Comparison of ENCODE assay signal across 8 cellular contexts in genomic region chr6:17156112-17156921, GRCh38. TPM values are rescaled to one million over a fixed set of nuclear protein-coding genes. Genes with fewer than 3 reads are reported as not detected.
DNase-seq lines count a peak whose midpoint lies in the region; ATAC-seq lines count a peak whose summit lies in the region.

No MANE protein-coding gene starts in this region.

- H3K27ac Mint-ChIP-seq in CD4-positive, alpha-beta memory T cell = no peak overlapping the region
- H3K27ac Mint-ChIP-seq in central memory CD8-positive, alpha-beta T cell (ENCODE audit: low read depth) = no peak overlapping the region

- intact Hi-C loops in CD4-positive, alpha-beta memory T cell (cut with micrococcal nuclease) = loop anchor here (1.0 to 2.0 kb wide), 3 partner anchors 428 to 659 kb away; no protein-coding TSS in a partner anchor

- no peaks in the 10 kb centered on the region for H3K4me1 ChIP-seq in CD4-positive, alpha-beta memory T cell (ENCODE audit: insufficient read depth, low read length)

- H3K27me3 Mint-ChIP-seq in CD4-positive, alpha-beta memory T cell = peaks cover 13 to 20% of the 10 kb centered on the region in 2 donors
- peaks cover 13% of the 10 kb centered on the region for H3K27me3 Mint-ChIP-seq in central memory CD8-positive, alpha-beta T cell

- H3K9me3 Mint-ChIP-seq in CD4-positive, alpha-beta memory T cell = peaks cover 0 to 8% (median 3%) of the 10 kb centered on the region in 8 donors
- no peaks in the 10 kb centered on the region for H3K9me3 Mint-ChIP-seq in central memory CD8-positive, alpha-beta T cell

- CTCF ChIA-PET in CD4-positive, alpha-beta memory T cell (lab: Charles Lee; ENCODE audit: partially characterized antibody) = interaction anchor here (1.3 to 3.4 kb wide), 3 partner anchors 11 to 660 kb away, joined by 6 to 22 read pairs (median 7); no protein-coding TSS in a partner anchor

- H3K27me3 ChIP-seq in CD4-positive, alpha-beta memory T cell (ENCODE audit: insufficient read depth, low read length) = no peaks in the 10 kb centered on the region

- no peaks in the 10 kb centered on the region for H3K4me1 Mint-ChIP-seq in CD4-positive, alpha-beta memory T cell
- no peaks in the 10 kb centered on the region for H3K4me1 Mint-ChIP-seq in central memory CD8-positive, alpha-beta T cell

- no peaks in the 10 kb centered on the region for H3K36me3 ChIP-seq in CD4-positive, alpha-beta memory T cell (ENCODE audit: insufficient read depth, low read length)

- no peaks in the 10 kb centered on the region for H3K36me3 Mint-ChIP-seq in CD4-positive, alpha-beta memory T cell
- H3K36me3 Mint-ChIP-seq in central memory CD8-positive, alpha-beta T cell (ENCODE audit: insufficient read depth) = no peaks in the 10 kb centered on the region

- ATAC-seq in central memory CD8-positive, alpha-beta T cell (replicated peaks; ENCODE audit: extremely low read depth, poor library complexity, severe bottlenecking) = no peak
- ATAC-seq in left lobe of liver = peak; percentile 73
- no peak for ATAC-seq in GM18517 (IDR thresholded peaks at IDR 0.05; ENCODE audit: unreplicated experiment)

- no peak overlapping the region for H3K4me3 ChIP-seq in CD4-positive, alpha-beta memory T cell (ENCODE audit: low read length in 2 of 2)

- DNase-seq in CD4-positive, alpha-beta memory T cell = peak; percentile 46 to 57 (median 49)
- peak; percentile 58 for DNase-seq in HCEC 1CT
- DNase-seq in NCI-H2227 treated with DMSO at 0.1 percent for 48 hours (lab: John Stamatoyannopoulos, UW) = peak; percentile 26
- DNase-seq in activated CD4-positive, CD25-positive, alpha-beta regulatory T cell treated with anti-CD3 and anti-CD28 coated beads, Interleukin-2, amount 50 U/mL, for 72 hours = peak; percentile 47
- DNase-seq in central memory CD8-positive, alpha-beta T cell (ENCODE audit: low spot score in 2 of 2) = peak; percentile 32 to 34
- peak; percentile 57 for DNase-seq in left lobe of liver (ENCODE audit: low spot score)
- peak; percentile 30 to 47 for DNase-seq in stimulated activated CD4-positive, alpha-beta T cell treated with anti-CD3 and anti-CD28 coated beads, Interleukin-4, amount 100 ng/mL, for 48 hours (ENCODE audit: low read depth in 2 of 2)

- POLR2A ChIA-PET in CD4-positive, alpha-beta memory T cell (lab: Charles Lee; ENCODE audit: partially characterized antibody) = no interaction called here

- H3K4me3 Mint-ChIP-seq in CD4-positive, alpha-beta memory T cell = no peak overlapping the region
- H3K4me3 Mint-ChIP-seq in central memory CD8-positive, alpha-beta T cell = no peak overlapping the region

- no peaks in the 10 kb centered on the region for H3K9me3 ChIP-seq in CD4-positive, alpha-beta memory T cell (ENCODE audit: control insufficient read depth in 1 of 2, low read length in 2 of 2)

- H3K27ac ChIP-seq in CD4-positive, alpha-beta memory T cell (ENCODE audit: low read depth, low read length) = no peak overlapping the region

RNA-seq across cellular contexts. Expression of gene STMND1, which starts 54.5 kb away (rescaled TPM):
- not detected for total RNA-seq in CD4-positive, alpha-beta memory T cell
- not detected for polyA plus RNA-seq in CD4-positive, alpha-beta memory T cell
- not detected for total RNA-seq in left lobe of liver
